9 cellular contexts compared by ENCODE assay signal in the genomic region with DNA sequence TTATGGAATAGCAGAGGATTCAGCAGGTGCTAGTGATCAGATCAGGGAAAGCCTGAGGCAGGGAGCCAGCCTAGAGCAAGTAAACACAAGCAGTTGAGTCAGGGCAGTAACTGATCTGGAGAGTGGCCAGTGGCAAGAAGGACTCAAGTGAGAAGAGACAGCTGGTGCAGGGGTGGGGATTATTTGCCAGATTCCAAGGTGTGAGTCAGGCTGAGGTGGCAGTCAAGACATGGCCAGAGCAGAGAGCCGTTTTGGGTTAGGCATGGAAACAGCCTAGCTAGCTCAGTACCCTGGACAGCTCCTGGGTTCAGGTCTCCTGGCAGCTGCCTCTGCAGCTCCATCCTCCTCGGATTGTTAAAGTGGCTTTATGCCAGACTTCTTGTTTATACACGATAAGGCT.
A peak's percentile ranks its signal among the peaks of the same experiment; 100 is the strongest.
DNase-seq lines count a peak whose midpoint lies in the region; ATAC-seq and TF ChIP-seq lines count a peak whose summit lies in the region.
"Had no signal": no experiment of that assay in that cellular context is flagged by ENCODE, and none has a peak within 500 bp of the region (broad histone marks: within the 10 kb centered on the region; RNA-seq: fewer than 3 reads in every experiment).

No MANE protein-coding gene starts in this region.

- no peaks in the 10 kb centered on the region for H3K4me1 Mint-ChIP-seq in activated T-helper 1 cell treated with anti-CD3 and anti-CD28 coated beads, Interleukin-12 subunit alpha, Interleukin-12 subunit beta, Interleukin-2, Interleukin-4 antibody, amounts not matched to agents 30 ng/mL and 10 ng/mL and 1 ng/mL, durations not matched to agents 14 hours and 24 hours and 36 hours (ENCODE audit: low read depth)

- H3K4me3 ChIP-seq in cardiac muscle cell (no peak overlapping the region), dorsolateral prefrontal cortex (no peak overlapping the region), trophoblast cell (ENCODE audit: low read depth, low read length) (no peak overlapping the region)
- H3K4me3 ChIP-seq: upper lobe of left lung had no signal

- H2BK5ac ChIP-seq in trophoblast cell (ENCODE audit: low read depth, low read length, poor library complexity): no peak overlapping the region

- ATAC-seq in Right ventricle myocardium inferior (no peak), HG02623 (IDR thresholded peaks at IDR 0.05; ENCODE audit: unreplicated experiment) (no peak)

- H3K79me1 ChIP-seq in trophoblast cell (ENCODE audit: low read length): no peaks in the 10 kb centered on the region

- TF ChIP-seq CTCF in cardiac muscle cell (IDR thresholded peaks at IDR 0.05; ENCODE audit: low read depth, low read length): no peak
- no peak for TF ChIP-seq CTCF in dorsolateral prefrontal cortex (IDR thresholded peaks at IDR 0.05 in 54 of 56, conservative IDR thresholded peaks at IDR 0.05 in 2 of 56; ENCODE audit: low read depth in 1 of 56, partially characterized antibody in 56 of 56)

- H3K27me3 Mint-ChIP-seq in activated T-helper 1 cell treated with anti-CD3 and anti-CD28 coated beads, Interleukin-12 subunit alpha, Interleukin-12 subunit beta, Interleukin-2, Interleukin-4 antibody, amounts not matched to agents 30 ng/mL and 10 ng/mL and 1 ng/mL, durations not matched to agents 14 hours and 24 hours and 36 hours (ENCODE audit: insufficient read depth): no peaks in the 10 kb centered on the region

- WGBS in trophoblast cell (ENCODE audit: extremely low coverage, insufficient coverage, insufficient read length): no CpG with 5 or more reads among the region's 3 CpGs

- H3K18ac ChIP-seq in trophoblast cell (ENCODE audit: low read length): no peak overlapping the region

- H4K12ac ChIP-seq in trophoblast cell (ENCODE audit: low read depth, low read length): no peak overlapping the region

- H3K36me3 ChIP-seq in cardiac muscle cell (no peaks in the 10 kb centered on the region), trophoblast cell (ENCODE audit: control insufficient read depth in 1 of 2, insufficient read depth in 2 of 2, low read length in 2 of 2) (no peaks in the 10 kb centered on the region)
- H3K36me3 ChIP-seq: upper lobe of left lung had no signal

- no peaks in the 10 kb centered on the region for H3K36me3 Mint-ChIP-seq in activated T-helper 1 cell treated with anti-CD3 and anti-CD28 coated beads, Interleukin-12 subunit alpha, Interleukin-12 subunit beta, Interleukin-2, Interleukin-4 antibody, amounts not matched to agents 30 ng/mL and 10 ng/mL and 1 ng/mL, durations not matched to agents 14 hours and 24 hours and 36 hours (ENCODE audit: low read depth)

- peak; percentile 9 to 96 for DNase-seq in cardiac muscle cell (ENCODE audit: low read depth in 1 of 2, low spot score in 1 of 2)
- no peak for DNase-seq in Right ventricle myocardium inferior (ENCODE audit: missing footprints)
- DNase-seq in OCI-M1 (lab: John Stamatoyannopoulos, UW): peak; percentile 67
- peak; percentile 10 to 85 (median 58) for DNase-seq in dorsolateral prefrontal cortex
- peak; percentile 6 to 54 for DNase-seq in trophoblast cell
- no peak for DNase-seq in activated T-helper 1 cell treated with anti-CD3 and anti-CD28 coated beads, Interleukin-12 subunit alpha, Interleukin-12 subunit beta, Interleukin-2, Interleukin-4 antibody, amounts not matched to agents 30 ng/mL and 10 ng/mL and 1 ng/mL, durations not matched to agents 14 hours and 24 hours and 36 hours (ENCODE audit: low spot score)
- DNase-seq in NCI-H2227 (lab: John Stamatoyannopoulos, UW; ENCODE audit: unreplicated experiment): no peak

- no peak overlapping the region for H2BK12ac ChIP-seq in trophoblast cell (ENCODE audit: low read length)

- H3K9me3 ChIP-seq in cardiac muscle cell (ENCODE audit: low read depth) (no peaks in the 10 kb centered on the region), trophoblast cell (ENCODE audit: insufficient read depth, low read depth, low read length) (no peaks in the 10 kb centered on the region)
- H3K9me3 ChIP-seq: upper lobe of left lung had no signal

- intact Hi-C loops in Right ventricle myocardium inferior (cut with DNase I) (no loop called here), dorsolateral prefrontal cortex (cut with DNase I) (no loop called here)
- intact Hi-C loops in activated T-helper 1 cell treated with anti-CD3 and anti-CD28 coated beads, Interleukin-12 subunit alpha, Interleukin-12 subunit beta, Interleukin-2, Interleukin-4 antibody, amounts not matched to agents 30 ng/mL and 10 ng/mL and 1 ng/mL, durations not matched to agents 14 hours and 24 hours and 36 hours (cut with micrococcal nuclease): no loop called here

- no peaks in the 10 kb centered on the region for H3K9me3 Mint-ChIP-seq in activated T-helper 1 cell treated with anti-CD3 and anti-CD28 coated beads, Interleukin-12 subunit alpha, Interleukin-12 subunit beta, Interleukin-2, Interleukin-4 antibody, amounts not matched to agents 30 ng/mL and 10 ng/mL and 1 ng/mL, durations not matched to agents 14 hours and 24 hours and 36 hours

- no peak overlapping the region for H2BK120ac ChIP-seq in trophoblast cell (ENCODE audit: insufficient read depth, low read length, poor library complexity)

- no peak overlapping the region for H3K9ac ChIP-seq in trophoblast cell (ENCODE audit: low read length)

- H3K4me2 ChIP-seq in trophoblast cell (ENCODE audit: low read length): no peak overlapping the region

- H2AFZ ChIP-seq in trophoblast cell (ENCODE audit: insufficient read depth, low read length, poor library complexity): no peak overlapping the region

- H2AK5ac ChIP-seq in trophoblast cell (ENCODE audit: low read length): no peak overlapping the region

- no peak overlapping the region for H3K4me3 Mint-ChIP-seq in activated T-helper 1 cell treated with anti-CD3 and anti-CD28 coated beads, Interleukin-12 subunit alpha, Interleukin-12 subunit beta, Interleukin-2, Interleukin-4 antibody, amounts not matched to agents 30 ng/mL and 10 ng/mL and 1 ng/mL, durations not matched to agents 14 hours and 24 hours and 36 hours

- H3K4me1 ChIP-seq in cardiac muscle cell (ENCODE audit: low read depth) (no peaks in the 10 kb centered on the region), trophoblast cell (ENCODE audit: control insufficient read depth in 1 of 2, insufficient read depth in 2 of 2, low read length in 2 of 2) (no peaks in the 10 kb centered on the region)
- H3K4me1 ChIP-seq: upper lobe of left lung had no signal

- H3K27me3 ChIP-seq in cardiac muscle cell: no peaks in the 10 kb centered on the region
- peaks cover 0 to 11% (median 0%) of the 10 kb centered on the region in 45 donors for H3K27me3 ChIP-seq in dorsolateral prefrontal cortex
- no peaks in the 10 kb centered on the region for H3K27me3 ChIP-seq in trophoblast cell (ENCODE audit: insufficient read depth, low read length)
- H3K27me3 ChIP-seq: upper lobe of left lung had no signal

- H3K27ac Mint-ChIP-seq in activated T-helper 1 cell treated with anti-CD3 and anti-CD28 coated beads, Interleukin-12 subunit alpha, Interleukin-12 subunit beta, Interleukin-2, Interleukin-4 antibody, amounts not matched to agents 30 ng/mL and 10 ng/mL and 1 ng/mL, durations not matched to agents 14 hours and 24 hours and 36 hours: no peak overlapping the region

- no peak overlapping the region for H3K14ac ChIP-seq in trophoblast cell (ENCODE audit: low read length)

- no peaks in the 10 kb centered on the region for H3K79me2 ChIP-seq in trophoblast cell (ENCODE audit: control insufficient read depth, insufficient read depth, low read length, poor library complexity)

- no peak overlapping the region for H4K8ac ChIP-seq in trophoblast cell (ENCODE audit: low read depth, low read length)

- H3K27ac ChIP-seq in cardiac muscle cell: no peak overlapping the region
- no peak overlapping the region for H3K27ac ChIP-seq in dorsolateral prefrontal cortex
- no peak overlapping the region for H3K27ac ChIP-seq in trophoblast cell (ENCODE audit: low read depth, low read length)
- H3K27ac ChIP-seq: upper lobe of left lung had no signal

- no peak overlapping the region for H3K4ac ChIP-seq in trophoblast cell (ENCODE audit: low read depth, low read length)

- H4K91ac ChIP-seq in trophoblast cell (ENCODE audit: low read depth, low read length): no peak overlapping the region

- H3K23ac ChIP-seq in trophoblast cell (ENCODE audit: low read length): no peak overlapping the region

Comparison
In these comparisons a context has a peak if more than half of its experiments do, and no peak if none do; other contexts are left out.
1. DNase-seq: peak in cardiac muscle cell (2 of 2), OCI-M1 (single experiment), dorsolateral prefrontal cortex (10 of 10) and trophoblast cell (2 of 2); none in Right ventricle myocardium inferior (single experiment), activated T-helper 1 cell treated with anti-CD3 and anti-CD28 coated beads, Interleukin-12 subunit alpha, Interleukin-12 subunit beta, Interleukin-2, Interleukin-4 antibody, amounts not matched to agents 30 ng/mL and 10 ng/mL and 1 ng/mL, durations not matched to agents 14 hours and 24 hours and 36 hours (single experiment) and NCI-H2227 (single experiment).